Comparison of ENCODE assay signal across 1 cellular context in genomic region chr1:21766210-21766609, GRCh38.
TF ChIP-seq lines count a peak whose summit lies in the region.

No MANE protein-coding gene starts in this region.

TF ChIP-seq in GM12878, 131 proteins besides CTCF, POLR2A, EP300 and RAD21:
- TF ChIP-seq SPI1 (IDR thresholded peaks at IDR 0.05; ENCODE audit: borderline replicate concordance, insufficient read depth, low read depth, low read length) (0 out of 2 replicates have a peak, but pooled peaks have one; percentile 17), ZZZ3 (IDR thresholded peaks at IDR 0.05; ENCODE audit: control insufficient read depth, insufficient read length, low read depth) (no peak)
TF ChIP-seq in GM12878: peak in this region for 1.
